1 cellular context compared by ENCODE assay signal in the genomic region with DNA sequence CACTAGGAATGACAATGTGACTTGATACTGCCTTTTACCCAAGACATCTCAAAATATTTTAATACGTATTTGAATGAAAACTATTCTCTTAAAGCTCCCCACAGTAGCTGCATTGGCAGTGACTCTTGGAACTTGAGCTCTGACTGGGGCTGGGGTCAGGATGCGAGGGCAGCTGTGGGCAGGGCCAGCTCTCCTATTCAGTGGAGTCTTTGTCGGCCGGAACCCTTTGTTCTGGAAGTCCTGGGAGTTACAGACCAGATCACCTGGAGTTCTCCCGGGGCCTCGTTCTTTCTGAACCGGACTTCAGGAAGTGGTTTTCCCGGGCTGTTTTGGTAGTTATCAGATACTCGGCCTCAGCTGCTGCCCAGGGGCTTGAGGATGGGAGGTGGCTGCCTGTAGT.
TF ChIP-seq lines count a peak whose summit lies in the region.

No MANE protein-coding gene starts in this region.

TF ChIP-seq in HepG2, 621 proteins besides CTCF, POLR2A, EP300 and RAD21 (continued from another document and continues in another):
- no peak; the same call in 1 of the 2 replicates for TF ChIP-seq ARID4A (CRISPR knock-in tag; IDR thresholded peaks at IDR 0.05; ENCODE audit: borderline replicate concordance)
- TF ChIP-seq JUND (CRISPR knock-in tag; IDR thresholded peaks at IDR 0.05) = no peak
- TF ChIP-seq, protein P1, sequence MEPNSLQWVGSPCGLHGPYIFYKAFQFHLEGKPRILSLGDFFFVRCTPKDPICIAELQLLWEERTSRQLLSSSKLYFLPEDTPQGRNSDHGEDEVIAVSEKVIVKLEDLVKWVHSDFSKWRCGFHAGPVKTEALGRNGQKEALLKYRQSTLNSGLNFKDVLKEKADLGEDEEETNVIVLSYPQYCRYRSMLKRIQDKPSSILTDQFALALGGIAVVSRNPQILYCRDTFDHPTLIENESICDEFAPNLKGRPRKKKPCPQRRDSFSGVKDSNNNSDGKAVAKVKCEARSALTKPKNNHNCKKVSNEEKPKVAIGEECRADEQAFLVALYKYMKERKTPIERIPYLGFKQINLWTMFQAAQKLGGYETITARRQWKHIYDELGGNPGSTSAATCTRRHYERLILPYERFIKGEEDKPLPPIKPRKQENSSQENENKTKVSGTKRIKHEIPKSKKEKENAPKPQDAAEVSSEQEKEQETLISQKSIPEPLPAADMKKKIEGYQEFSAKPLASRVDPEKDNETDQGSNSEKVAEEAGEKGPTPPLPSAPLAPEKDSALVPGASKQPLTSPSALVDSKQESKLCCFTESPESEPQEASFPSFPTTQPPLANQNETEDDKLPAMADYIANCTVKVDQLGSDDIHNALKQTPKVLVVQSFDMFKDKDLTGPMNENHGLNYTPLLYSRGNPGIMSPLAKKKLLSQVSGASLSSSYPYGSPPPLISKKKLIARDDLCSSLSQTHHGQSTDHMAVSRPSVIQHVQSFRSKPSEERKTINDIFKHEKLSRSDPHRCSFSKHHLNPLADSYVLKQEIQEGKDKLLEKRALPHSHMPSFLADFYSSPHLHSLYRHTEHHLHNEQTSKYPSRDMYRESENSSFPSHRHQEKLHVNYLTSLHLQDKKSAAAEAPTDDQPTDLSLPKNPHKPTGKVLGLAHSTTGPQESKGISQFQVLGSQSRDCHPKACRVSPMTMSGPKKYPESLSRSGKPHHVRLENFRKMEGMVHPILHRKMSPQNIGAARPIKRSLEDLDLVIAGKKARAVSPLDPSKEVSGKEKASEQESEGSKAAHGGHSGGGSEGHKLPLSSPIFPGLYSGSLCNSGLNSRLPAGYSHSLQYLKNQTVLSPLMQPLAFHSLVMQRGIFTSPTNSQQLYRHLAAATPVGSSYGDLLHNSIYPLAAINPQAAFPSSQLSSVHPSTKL (CRISPR knock-in tag; IDR thresholded peaks at IDR 0.05) = peak; percentile 76; the same call in 1 of the 2 replicates
- TF ChIP-seq SNAPC2 (CRISPR knock-in tag; IDR thresholded peaks at IDR 0.05) = no peak
- TF ChIP-seq NFYC (CRISPR knock-in tag; IDR thresholded peaks at IDR 0.05) = no peak
- TF ChIP-seq, protein P2, sequence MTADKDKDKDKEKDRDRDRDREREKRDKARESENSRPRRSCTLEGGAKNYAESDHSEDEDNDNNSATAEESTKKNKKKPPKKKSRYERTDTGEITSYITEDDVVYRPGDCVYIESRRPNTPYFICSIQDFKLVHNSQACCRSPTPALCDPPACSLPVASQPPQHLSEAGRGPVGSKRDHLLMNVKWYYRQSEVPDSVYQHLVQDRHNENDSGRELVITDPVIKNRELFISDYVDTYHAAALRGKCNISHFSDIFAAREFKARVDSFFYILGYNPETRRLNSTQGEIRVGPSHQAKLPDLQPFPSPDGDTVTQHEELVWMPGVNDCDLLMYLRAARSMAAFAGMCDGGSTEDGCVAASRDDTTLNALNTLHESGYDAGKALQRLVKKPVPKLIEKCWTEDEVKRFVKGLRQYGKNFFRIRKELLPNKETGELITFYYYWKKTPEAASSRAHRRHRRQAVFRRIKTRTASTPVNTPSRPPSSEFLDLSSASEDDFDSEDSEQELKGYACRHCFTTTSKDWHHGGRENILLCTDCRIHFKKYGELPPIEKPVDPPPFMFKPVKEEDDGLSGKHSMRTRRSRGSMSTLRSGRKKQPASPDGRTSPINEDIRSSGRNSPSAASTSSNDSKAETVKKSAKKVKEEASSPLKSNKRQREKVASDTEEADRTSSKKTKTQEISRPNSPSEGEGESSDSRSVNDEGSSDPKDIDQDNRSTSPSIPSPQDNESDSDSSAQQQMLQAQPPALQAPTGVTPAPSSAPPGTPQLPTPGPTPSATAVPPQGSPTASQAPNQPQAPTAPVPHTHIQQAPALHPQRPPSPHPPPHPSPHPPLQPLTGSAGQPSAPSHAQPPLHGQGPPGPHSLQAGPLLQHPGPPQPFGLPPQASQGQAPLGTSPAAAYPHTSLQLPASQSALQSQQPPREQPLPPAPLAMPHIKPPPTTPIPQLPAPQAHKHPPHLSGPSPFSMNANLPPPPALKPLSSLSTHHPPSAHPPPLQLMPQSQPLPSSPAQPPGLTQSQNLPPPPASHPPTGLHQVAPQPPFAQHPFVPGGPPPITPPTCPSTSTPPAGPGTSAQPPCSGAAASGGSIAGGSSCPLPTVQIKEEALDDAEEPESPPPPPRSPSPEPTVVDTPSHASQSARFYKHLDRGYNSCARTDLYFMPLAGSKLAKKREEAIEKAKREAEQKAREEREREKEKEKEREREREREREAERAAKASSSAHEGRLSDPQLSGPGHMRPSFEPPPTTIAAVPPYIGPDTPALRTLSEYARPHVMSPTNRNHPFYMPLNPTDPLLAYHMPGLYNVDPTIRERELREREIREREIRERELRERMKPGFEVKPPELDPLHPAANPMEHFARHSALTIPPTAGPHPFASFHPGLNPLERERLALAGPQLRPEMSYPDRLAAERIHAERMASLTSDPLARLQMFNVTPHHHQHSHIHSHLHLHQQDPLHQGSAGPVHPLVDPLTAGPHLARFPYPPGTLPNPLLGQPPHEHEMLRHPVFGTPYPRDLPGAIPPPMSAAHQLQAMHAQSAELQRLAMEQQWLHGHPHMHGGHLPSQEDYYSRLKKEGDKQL (CRISPR knock-in tag; IDR thresholded peaks at IDR 0.05; ENCODE audit: low read depth) = no peak
- no peak for TF ChIP-seq HMG20B (CRISPR knock-in tag; conservative IDR thresholded peaks at IDR 0.05)
- TF ChIP-seq MZF1 (CRISPR knock-in tag; IDR thresholded peaks at IDR 0.05; ENCODE audit: borderline replicate concordance) = no peak
- TF ChIP-seq, protein P3, sequence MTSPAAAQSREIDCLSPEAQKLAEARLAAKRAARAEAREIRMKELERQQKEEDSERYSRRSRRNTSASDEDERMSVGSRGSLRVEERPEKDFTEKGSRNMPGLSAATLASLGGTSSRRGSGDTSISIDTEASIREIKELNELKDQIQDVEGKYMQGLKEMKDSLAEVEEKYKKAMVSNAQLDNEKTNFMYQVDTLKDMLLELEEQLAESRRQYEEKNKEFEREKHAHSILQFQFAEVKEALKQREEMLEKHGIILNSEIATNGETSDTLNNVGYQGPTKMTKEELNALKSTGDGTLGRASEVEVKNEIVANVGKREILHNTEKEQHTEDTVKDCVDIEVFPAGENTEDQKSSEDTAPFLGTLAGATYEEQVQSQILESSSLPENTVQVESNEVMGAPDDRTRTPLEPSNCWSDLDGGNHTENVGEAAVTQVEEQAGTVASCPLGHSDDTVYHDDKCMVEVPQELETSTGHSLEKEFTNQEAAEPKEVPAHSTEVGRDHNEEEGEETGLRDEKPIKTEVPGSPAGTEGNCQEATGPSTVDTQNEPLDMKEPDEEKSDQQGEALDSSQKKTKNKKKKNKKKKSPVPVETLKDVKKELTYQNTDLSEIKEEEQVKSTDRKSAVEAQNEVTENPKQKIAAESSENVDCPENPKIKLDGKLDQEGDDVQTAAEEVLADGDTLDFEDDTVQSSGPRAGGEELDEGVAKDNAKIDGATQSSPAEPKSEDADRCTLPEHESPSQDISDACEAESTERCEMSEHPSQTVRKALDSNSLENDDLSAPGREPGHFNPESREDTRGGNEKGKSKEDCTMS (CRISPR knock-in tag; conservative IDR thresholded peaks at IDR 0.05) = no peak
- TF ChIP-seq ARHGAP35 (CRISPR knock-in tag; IDR thresholded peaks at IDR 0.05; ENCODE audit: borderline replicate concordance) = no peak
- TF ChIP-seq ZNF17 (CRISPR knock-in tag; IDR thresholded peaks at IDR 0.05) = no peak
- no peak for TF ChIP-seq SSRP1 (CRISPR knock-in tag; IDR thresholded peaks at IDR 0.05)
- TF ChIP-seq, protein P4, sequence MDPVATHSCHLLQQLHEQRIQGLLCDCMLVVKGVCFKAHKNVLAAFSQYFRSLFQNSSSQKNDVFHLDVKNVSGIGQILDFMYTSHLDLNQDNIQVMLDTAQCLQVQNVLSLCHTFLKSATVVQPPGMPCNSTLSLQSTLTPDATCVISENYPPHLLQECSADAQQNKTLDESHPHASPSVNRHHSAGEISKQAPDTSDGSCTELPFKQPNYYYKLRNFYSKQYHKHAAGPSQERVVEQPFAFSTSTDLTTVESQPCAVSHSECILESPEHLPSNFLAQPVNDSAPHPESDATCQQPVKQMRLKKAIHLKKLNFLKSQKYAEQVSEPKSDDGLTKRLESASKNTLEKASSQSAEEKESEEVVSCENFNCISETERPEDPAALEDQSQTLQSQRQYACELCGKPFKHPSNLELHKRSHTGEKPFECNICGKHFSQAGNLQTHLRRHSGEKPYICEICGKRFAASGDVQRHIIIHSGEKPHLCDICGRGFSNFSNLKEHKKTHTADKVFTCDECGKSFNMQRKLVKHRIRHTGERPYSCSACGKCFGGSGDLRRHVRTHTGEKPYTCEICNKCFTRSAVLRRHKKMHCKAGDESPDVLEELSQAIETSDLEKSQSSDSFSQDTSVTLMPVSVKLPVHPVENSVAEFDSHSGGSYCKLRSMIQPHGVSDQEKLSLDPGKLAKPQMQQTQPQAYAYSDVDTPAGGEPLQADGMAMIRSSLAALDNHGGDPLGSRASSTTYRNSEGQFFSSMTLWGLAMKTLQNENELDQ (CRISPR knock-in tag; IDR thresholded peaks at IDR 0.05; ENCODE audit: borderline replicate concordance) = no peak
- TF ChIP-seq NR3C1 (CRISPR knock-in tag; IDR thresholded peaks at IDR 0.05) = no peak
- no peak for TF ChIP-seq IKZF4 (CRISPR knock-in tag; IDR thresholded peaks at IDR 0.05; ENCODE audit: borderline replicate concordance, low read depth, not compliant biosample characterization)
- no peak for TF ChIP-seq ETV6 (CRISPR knock-in tag; conservative IDR thresholded peaks at IDR 0.05)
- TF ChIP-seq, protein P5, sequence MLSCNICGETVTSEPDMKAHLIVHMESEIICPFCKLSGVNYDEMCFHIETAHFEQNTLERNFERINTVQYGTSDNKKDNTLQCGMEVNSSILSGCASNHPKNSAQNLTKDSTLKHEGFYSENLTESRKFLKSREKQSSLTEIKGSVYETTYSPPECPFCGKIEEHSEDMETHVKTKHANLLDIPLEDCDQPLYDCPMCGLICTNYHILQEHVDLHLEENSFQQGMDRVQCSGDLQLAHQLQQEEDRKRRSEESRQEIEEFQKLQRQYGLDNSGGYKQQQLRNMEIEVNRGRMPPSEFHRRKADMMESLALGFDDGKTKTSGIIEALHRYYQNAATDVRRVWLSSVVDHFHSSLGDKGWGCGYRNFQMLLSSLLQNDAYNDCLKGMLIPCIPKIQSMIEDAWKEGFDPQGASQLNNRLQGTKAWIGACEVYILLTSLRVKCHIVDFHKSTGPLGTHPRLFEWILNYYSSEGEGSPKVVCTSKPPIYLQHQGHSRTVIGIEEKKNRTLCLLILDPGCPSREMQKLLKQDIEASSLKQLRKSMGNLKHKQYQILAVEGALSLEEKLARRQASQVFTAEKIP (CRISPR knock-in tag; IDR thresholded peaks at IDR 0.05; ENCODE audit: borderline replicate concordance) = no peak
- TF ChIP-seq MEF2D (CRISPR knock-in tag; IDR thresholded peaks at IDR 0.05) = no peak
- TF ChIP-seq CENPBD1 (CRISPR knock-in tag; IDR thresholded peaks at IDR 0.05; ENCODE audit: borderline replicate concordance, low read depth) = no peak
- peak; percentile 55 for TF ChIP-seq PHF21A (CRISPR knock-in tag; IDR thresholded peaks at IDR 0.05)
- no peak for TF ChIP-seq MIER2 (CRISPR knock-in tag; IDR thresholded peaks at IDR 0.05)
- TF ChIP-seq, protein P6, sequence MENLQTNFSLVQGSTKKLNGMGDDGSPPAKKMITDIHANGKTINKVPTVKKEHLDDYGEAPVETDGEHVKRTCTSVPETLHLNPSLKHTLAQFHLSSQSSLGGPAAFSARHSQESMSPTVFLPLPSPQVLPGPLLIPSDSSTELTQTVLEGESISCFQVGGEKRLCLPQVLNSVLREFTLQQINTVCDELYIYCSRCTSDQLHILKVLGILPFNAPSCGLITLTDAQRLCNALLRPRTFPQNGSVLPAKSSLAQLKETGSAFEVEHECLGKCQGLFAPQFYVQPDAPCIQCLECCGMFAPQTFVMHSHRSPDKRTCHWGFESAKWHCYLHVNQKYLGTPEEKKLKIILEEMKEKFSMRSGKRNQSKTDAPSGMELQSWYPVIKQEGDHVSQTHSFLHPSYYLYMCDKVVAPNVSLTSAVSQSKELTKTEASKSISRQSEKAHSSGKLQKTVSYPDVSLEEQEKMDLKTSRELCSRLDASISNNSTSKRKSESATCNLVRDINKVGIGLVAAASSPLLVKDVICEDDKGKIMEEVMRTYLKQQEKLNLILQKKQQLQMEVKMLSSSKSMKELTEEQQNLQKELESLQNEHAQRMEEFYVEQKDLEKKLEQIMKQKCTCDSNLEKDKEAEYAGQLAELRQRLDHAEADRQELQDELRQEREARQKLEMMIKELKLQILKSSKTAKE (CRISPR knock-in tag; IDR thresholded peaks at IDR 0.05; ENCODE audit: borderline replicate concordance) = no peak
- no peak for TF ChIP-seq MLLT10 (CRISPR knock-in tag; IDR thresholded peaks at IDR 0.05)
